In the genomic region with DNA sequence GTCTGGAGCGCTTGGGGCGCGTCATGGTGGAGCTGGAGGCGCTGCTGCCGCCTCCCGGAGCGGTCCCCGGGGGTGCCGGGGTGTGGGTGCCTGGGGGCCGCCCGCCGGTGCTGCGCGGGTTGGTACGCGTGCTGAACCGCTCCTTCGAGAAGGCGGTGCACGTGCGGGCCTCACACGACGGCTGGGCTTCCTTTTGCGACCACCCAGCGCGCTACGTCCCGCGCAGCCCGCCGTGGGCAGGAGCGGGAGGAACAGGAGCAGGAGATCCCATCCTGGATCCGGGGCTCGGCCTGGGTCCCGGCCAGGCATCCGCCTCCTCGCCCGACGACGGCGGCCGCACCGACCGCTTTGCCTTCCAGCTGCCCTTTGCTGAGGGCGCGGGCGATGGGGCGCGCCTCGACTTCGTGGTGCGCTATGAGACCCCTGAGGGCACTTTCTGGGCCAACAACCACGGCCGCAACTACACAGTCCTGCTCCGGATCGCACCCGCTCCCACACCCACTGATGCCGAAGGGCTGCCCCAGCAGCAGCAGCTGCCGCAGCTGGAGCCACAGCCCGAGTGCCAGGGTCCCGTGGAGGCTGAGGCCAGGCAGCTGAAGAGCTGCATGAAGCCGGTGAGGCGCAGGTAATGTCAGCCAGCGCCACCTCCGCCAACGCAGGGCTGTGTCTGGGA, we compare ENCODE assay signal across 8 cellular contexts. TPM values are rescaled to one million over a fixed set of nuclear protein-coding genes. Genes with fewer than 3 reads are reported as not detected.
DNase-seq lines count a peak whose midpoint lies in the region; ATAC-seq, FAIRE-seq and TF ChIP-seq lines count a peak whose summit lies in the region.

No MANE protein-coding gene starts in this region.

- ATAC-seq in Right ventricle myocardium inferior (no peak), mucosa of descending colon (no peak), aorta (ENCODE audit: low FRiP score) (no peak), HG03354 (IDR thresholded peaks at IDR 0.05; ENCODE audit: poor library complexity, severe bottlenecking, unreplicated experiment) (no peak), GM19328 (IDR thresholded peaks at IDR 0.05; ENCODE audit: unreplicated experiment) (no peak)

- DNase-seq in cardiac muscle cell (ENCODE audit: low read depth in 1 of 2, low spot score in 1 of 2): peak in 1 of 2 donors; percentile 2
- DNase-seq in Right ventricle myocardium inferior (ENCODE audit: missing footprints): no peak
- DNase-seq in bronchial epithelial cell (ENCODE audit: low read depth): no peak
- peak; percentile 8 to 64 (median 36) for DNase-seq in mucosa of descending colon
- peak in 1 of 2 donors; percentile 73 for DNase-seq in aorta
- no peak for DNase-seq in UCSD-AML1 (lab: John Stamatoyannopoulos, UW; ENCODE audit: unreplicated experiment)

- intact Hi-C loops in Right ventricle myocardium inferior (cut with DNase I): no loop called here
- intact Hi-C loops in mucosa of descending colon (cut with DNase I, micrococcal nuclease): no loop called here
- intact Hi-C loops in aorta (cut with DNase I): loop anchor here in 1 of 2 donors (5.0 kb wide), 1 partner anchor 78 kb away; no protein-coding TSS in a partner anchor

- no peak for TF ChIP-seq CTCF in cardiac muscle cell (IDR thresholded peaks at IDR 0.05; ENCODE audit: low read depth, low read length)
- TF ChIP-seq CTCF in bronchial epithelial cell (IDR thresholded peaks at IDR 0.05; ENCODE audit: insufficient read depth, low read length, severe bottlenecking): no peak
- TF ChIP-seq CTCF in mucosa of descending colon (IDR thresholded peaks at IDR 0.05): no peak

- H3K27ac ChIP-seq in cardiac muscle cell (peak overlapping the region; percentile 99), aorta (ENCODE audit: low read depth in 1 of 2, low read length in 2 of 2) (peak overlapping the region in 1 of 2 donors; percentile 91)

- FAIRE-seq in bronchial epithelial cell (lab: Jason Lieb, UNC): no peak

- 46 to 70% methylated on average over 54 to 66 of the region's 66 CpGs for WGBS in aorta, 2 donors

- H3K9me3 ChIP-seq in cardiac muscle cell (ENCODE audit: low read depth): no peaks in the 10 kb centered on the region
- no peaks in the 10 kb centered on the region for H3K9me3 ChIP-seq in mucosa of descending colon
- H3K9me3 ChIP-seq in aorta (ENCODE audit: control insufficient read depth, low read length): no peaks in the 10 kb centered on the region

- H3K4me1 ChIP-seq in cardiac muscle cell (ENCODE audit: low read depth) (no peaks in the 10 kb centered on the region), mucosa of descending colon (ENCODE audit: low read depth) (peaks cover 7% of the 10 kb centered on the region), aorta (ENCODE audit: control insufficient read depth in 1 of 2, insufficient read depth in 2 of 2, low read length in 2 of 2) (peaks cover 0 to 2% of the 10 kb centered on the region in 2 donors)

- no peaks in the 10 kb centered on the region for H3K36me3 ChIP-seq in cardiac muscle cell
- H3K36me3 ChIP-seq in bronchial epithelial cell (ENCODE audit: control insufficient read depth, insufficient read depth, low read length): no peaks in the 10 kb centered on the region
- H3K36me3 ChIP-seq in mucosa of descending colon (ENCODE audit: low read depth): no peaks in the 10 kb centered on the region
- no peaks in the 10 kb centered on the region for H3K36me3 ChIP-seq in aorta (ENCODE audit: control insufficient read depth in 1 of 2, insufficient read depth in 2 of 2, low read length in 1 of 2)

- peak overlapping the region; percentile 72 for H3K4me3 ChIP-seq in cardiac muscle cell
- H3K4me3 ChIP-seq in bronchial epithelial cell (ENCODE audit: low read depth, low read length): peak overlapping the region; percentile 53
- H3K4me3 ChIP-seq in mucosa of descending colon: peak overlapping the region; percentile 42
- H3K4me3 ChIP-seq in aorta (ENCODE audit: low read length in 2 of 2): peak overlapping the region; percentile 28 to 76

- H3K27me3 ChIP-seq in cardiac muscle cell (no peaks in the 10 kb centered on the region), bronchial epithelial cell (ENCODE audit: control insufficient read depth, insufficient read depth, low read length) (no peaks in the 10 kb centered on the region), aorta (ENCODE audit: control insufficient read depth in 1 of 2, insufficient read depth in 2 of 2, low read length in 1 of 2) (no peaks in the 10 kb centered on the region)

RNA-seq across cellular contexts. Expression of a gene that starts 0.8 kb away (rescaled TPM):
- 32.6 and 36.0 TPM in 2 replicates for total RNA-seq in cardiac muscle cell
- 24.4 and 28.3 TPM in 2 replicates for polyA plus RNA-seq in cardiac muscle cell
- 19.5 TPM for total RNA-seq in Right ventricle myocardium inferior
- 1.8 and 2.9 TPM in 2 replicates for total RNA-seq in bronchial epithelial cell
- total RNA-seq in mucosa of descending colon: 1 to 10 TPM; 2.3 to 8.3 (median 3.0) TPM
- total RNA-seq in aorta: 1 to 10 TPM; 7.9 to 9.2 TPM
- 1 to 10 TPM; 1.9 to 6.3 TPM for polyA plus RNA-seq in aorta

RNA-seq across cellular contexts. Expression of a gene that starts 5.9 kb away (rescaled TPM):
- total RNA-seq in cardiac muscle cell (0.07 and 0.18 TPM in 2 replicates), Right ventricle myocardium inferior (not detected), bronchial epithelial cell (not detected in 2 replicates), mucosa of descending colon (under 1 TPM in 1 of 3 donors, not detected in 2; 0.72 TPM), aorta (under 1 TPM in 1 of 2 donors, not detected in 1; 0.32 TPM)
- polyA plus RNA-seq in cardiac muscle cell (0.59 TPM in 1 of 2 replicates, not detected in the other), aorta (not detected)

RNA-seq across cellular contexts. Expression of a gene that starts 33.1 kb away (rescaled TPM):
- total RNA-seq in cardiac muscle cell (not detected in 2 replicates), Right ventricle myocardium inferior (not detected), bronchial epithelial cell (not detected in 2 replicates), mucosa of descending colon (not detected), aorta (not detected)
- polyA plus RNA-seq in cardiac muscle cell (1.0 TPM in 1 of 2 replicates, not detected in the other), aorta (not detected)

RNA-seq across cellular contexts. Expression of a gene that starts 35.1 kb away (rescaled TPM):
- total RNA-seq in cardiac muscle cell (18.3 and 21.2 TPM in 2 replicates), Right ventricle myocardium inferior (10.8 TPM), bronchial epithelial cell (8.2 and 10.6 TPM in 2 replicates), mucosa of descending colon (10 to 100 TPM; 14.3 to 15.9 (median 14.5) TPM), aorta (10 to 100 TPM; 11.6 to 12.5 TPM)
- polyA plus RNA-seq in cardiac muscle cell (16.1 and 18.9 TPM in 2 replicates), aorta (10 to 100 TPM in 1 of 2 donors, 1 to 10 TPM in 1; 5.3 to 17.2 TPM)

RNA-seq across cellular contexts. Expression of a gene that starts 37.2 kb away (rescaled TPM):
- total RNA-seq in cardiac muscle cell (0.45 and 1.0 TPM in 2 replicates), Right ventricle myocardium inferior (not detected), bronchial epithelial cell (under 0.01 TPM in 2 replicates), mucosa of descending colon (1 to 10 TPM in 2 of 3 donors, under 1 TPM in 1; 0.70 to 3.0 (median 1.7) TPM), aorta (under 1 TPM; 0.06 to 0.42 TPM)
- polyA plus RNA-seq in cardiac muscle cell (0.02 and 1.5 TPM in 2 replicates), aorta (under 1 TPM; 0.03 to 0.38 TPM)

Comparison
In these comparisons a context has a peak if more than half of its experiments do, and no peak if none do; other contexts are left out.
1. DNase-seq: peak in mucosa of descending colon (3 of 3); none in Right ventricle myocardium inferior (single experiment), bronchial epithelial cell (single experiment) and UCSD-AML1 (single experiment).
2. Peak in every context shown above with its lines, with median percentiles within 50 percentile points of each other: H3K4me3 ChIP-seq.